Comparison of ENCODE assay signal across 29 cellular contexts in genomic region chr4:69078852-69079251, GRCh38. TPM values are rescaled to one million over a fixed set of nuclear protein-coding genes. Genes with fewer than 3 reads are reported as not detected.
"Had no signal": no experiment of that assay in that cellular context is flagged by ENCODE, and none has a peak within 500 bp of the region (broad histone marks: within the 10 kb centered on the region; RNA-seq: fewer than 3 reads in every experiment).

No MANE protein-coding gene starts in this region.

- H3K27me3 ChIP-seq: left lung, neural progenitor cell, suprapubic skin, tibial artery, upper lobe of right lung had no signal

- H3K27ac ChIP-seq: left lung, lower lobe of right lung, neural progenitor cell, parathyroid adenoma, psoas muscle, suprapubic skin, tibial artery, upper lobe of right lung had no signal

- H3K79me2 ChIP-seq: parathyroid adenoma had no signal

- H2AFZ ChIP-seq: neural progenitor cell, parathyroid adenoma had no signal

- H3K4me2 ChIP-seq: neural progenitor cell, smooth muscle cell had no signal

- DNase-seq: activated CD4-positive, alpha-beta T cell treated with anti-CD3 and anti-CD28 coated beads for 1 hour; activated CD4-positive, alpha-beta T cell treated with anti-CD3 and anti-CD28 coated beads, Interleukin-2, amount 50 U/mL, for 1 hour; activated CD8-positive, alpha-beta T cell treated with anti-CD3 and anti-CD28 coated beads for 36 hours; activated gamma-delta T cell treated with Interleukin-2 at 50 U/mL for 16 hours; activated naive CD8-positive, alpha-beta T cell treated with anti-CD3 and anti-CD28 coated beads, Interleukin-2, amount 50 U/mL, for 24 hours; activated T-cell treated with anti-CD3 and anti-CD28 coated beads, Interleukin-2, amount 50 U/mL, for 4 hours; amygdala; central memory CD4-positive, alpha-beta T cell; foreskin fibroblast; head of caudate nucleus; hippocampal formation; kidney glomerular epithelial cell; left lung; lower lobe of right lung; mesendoderm; natural killer cell; occipital lobe; psoas muscle; stimulated activated CD4-positive, alpha-beta T cell treated with anti-CD3 and anti-CD28 coated beads, Interleukin-1b, Interleukin-23, amount 100 ng/mL, for 48 hours; stimulated activated naive CD4-positive, alpha-beta T cell; tibial artery; upper lobe of right lung had no signal

- H3K36me3 ChIP-seq: left lung, lower lobe of right lung, neural progenitor cell, suprapubic skin, tibial artery, upper lobe of right lung had no signal

- ATAC-seq: activated CD8-positive, alpha-beta T cell treated with anti-CD3 and anti-CD28 coated beads for 36 hours; activated naive CD8-positive, alpha-beta T cell treated with anti-CD3 and anti-CD28 coated beads, Interleukin-2, amount 50 U/mL, for 24 hours; activated T-cell treated with anti-CD3 and anti-CD28 coated beads, Interleukin-2, amount 50 U/mL, for 4 hours; activated T-helper 17 cell treated with anti-CD3 and anti-CD28 coated beads, Interleukin-2, amount 50 U/mL, for 72 hours; esophagus mucosa; left lung; lower lobe of right lung; natural killer cell; psoas muscle; upper lobe of right lung had no signal

- H3K4me3 ChIP-seq: left lung, lower lobe of right lung, neural progenitor cell, psoas muscle, smooth muscle cell, suprapubic skin, tibial artery, upper lobe of right lung had no signal

- H3K4me1 ChIP-seq: left lung, lower lobe of right lung, neural progenitor cell, parathyroid adenoma, psoas muscle, suprapubic skin, tibial artery, upper lobe of right lung had no signal

- H3K9me3 ChIP-seq: lower lobe of right lung, psoas muscle, suprapubic skin, tibial artery, upper lobe of right lung had no signal

- H3K9ac ChIP-seq: neural progenitor cell, parathyroid adenoma had no signal

RNA-seq across cellular contexts. Expression of gene UGT2B7, which starts 17.4 kb away (rescaled TPM):
- total RNA-seq: activated CD8-positive, alpha-beta T cell treated with anti-CD3 and anti-CD28 coated beads for 36 hours; activated T-helper 17 cell treated with anti-CD3 and anti-CD28 coated beads, Interleukin-2, amount 50 U/mL, for 72 hours; esophagus mucosa; lower lobe of right lung; mononuclear cell; natural killer cell; occipital lobe; psoas muscle had no signal
